1 cellular context compared by ENCODE assay signal in the genomic region with DNA sequence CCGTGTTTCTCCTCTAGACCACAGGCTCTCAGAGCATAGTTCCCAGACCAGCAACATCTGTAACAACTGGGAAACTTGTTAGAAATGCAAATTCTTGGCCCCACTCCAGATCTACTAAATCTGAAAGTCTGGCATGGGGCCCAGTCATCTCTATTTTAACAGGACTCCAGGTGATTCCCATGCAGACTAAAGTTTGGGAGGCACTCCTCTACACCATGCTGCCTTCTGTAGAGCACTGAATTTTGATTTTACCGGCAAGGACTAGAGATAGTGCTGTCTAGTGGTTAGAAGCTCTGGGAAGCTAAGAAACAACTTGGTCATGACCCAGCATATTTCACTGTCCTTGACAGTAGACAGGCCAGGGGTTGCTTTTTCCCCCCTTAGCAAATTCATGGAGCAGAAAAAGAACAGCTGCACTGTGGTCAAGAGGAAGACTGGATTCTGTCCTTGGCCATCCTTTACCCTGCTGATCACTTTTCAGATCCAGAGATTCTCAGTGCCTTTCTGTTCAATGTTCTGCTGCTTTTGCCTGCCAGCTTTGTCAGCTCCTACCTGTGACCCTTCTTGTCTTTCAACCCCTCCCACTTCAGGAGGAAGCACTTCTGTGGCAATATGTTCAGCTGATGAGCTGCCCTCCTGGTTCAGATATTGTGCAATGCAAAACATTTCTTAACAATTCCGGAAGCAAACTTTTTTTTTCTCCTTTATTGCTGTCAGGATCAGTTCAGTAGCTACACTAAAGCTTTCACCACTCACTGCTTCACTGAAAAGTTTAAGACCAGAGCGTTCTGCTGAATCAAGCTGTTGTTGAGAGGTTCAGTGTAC.
TF ChIP-seq lines count a peak whose summit lies in the region.

No MANE protein-coding gene starts in this region.

TF ChIP-seq in GM12878, 131 proteins besides CTCF, POLR2A, EP300 and RAD21 (continued from another document and continues in another):
- TF ChIP-seq, protein P1, sequence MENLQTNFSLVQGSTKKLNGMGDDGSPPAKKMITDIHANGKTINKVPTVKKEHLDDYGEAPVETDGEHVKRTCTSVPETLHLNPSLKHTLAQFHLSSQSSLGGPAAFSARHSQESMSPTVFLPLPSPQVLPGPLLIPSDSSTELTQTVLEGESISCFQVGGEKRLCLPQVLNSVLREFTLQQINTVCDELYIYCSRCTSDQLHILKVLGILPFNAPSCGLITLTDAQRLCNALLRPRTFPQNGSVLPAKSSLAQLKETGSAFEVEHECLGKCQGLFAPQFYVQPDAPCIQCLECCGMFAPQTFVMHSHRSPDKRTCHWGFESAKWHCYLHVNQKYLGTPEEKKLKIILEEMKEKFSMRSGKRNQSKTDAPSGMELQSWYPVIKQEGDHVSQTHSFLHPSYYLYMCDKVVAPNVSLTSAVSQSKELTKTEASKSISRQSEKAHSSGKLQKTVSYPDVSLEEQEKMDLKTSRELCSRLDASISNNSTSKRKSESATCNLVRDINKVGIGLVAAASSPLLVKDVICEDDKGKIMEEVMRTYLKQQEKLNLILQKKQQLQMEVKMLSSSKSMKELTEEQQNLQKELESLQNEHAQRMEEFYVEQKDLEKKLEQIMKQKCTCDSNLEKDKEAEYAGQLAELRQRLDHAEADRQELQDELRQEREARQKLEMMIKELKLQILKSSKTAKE (IDR thresholded peaks at IDR 0.05; ENCODE audit: low read depth, poor library complexity, severe bottlenecking) = peak; percentile 82
- TF ChIP-seq WRNIP1 (IDR thresholded peaks at IDR 0.05; ENCODE audit: borderline replicate concordance, low read depth, low read length) (no peak), BRCA1 (IDR thresholded peaks at IDR 0.05; ENCODE audit: low read depth, low read length) (no peak), BMI1 (IDR thresholded peaks at IDR 0.05; ENCODE audit: borderline replicate concordance) (no peak), NFIC (IDR thresholded peaks at IDR 0.05; ENCODE audit: low read depth, low read length) (peak; percentile 64; the same call in 1 of the 2 replicates), ZBED1 (IDR thresholded peaks at IDR 0.05; ENCODE audit: borderline replicate concordance) (peak; percentile 54; the same call in 1 of the 2 replicates), MYB (IDR thresholded peaks at IDR 0.05; ENCODE audit: borderline replicate concordance, low read depth, low read length) (no peak), ATF7 (IDR thresholded peaks at IDR 0.05; ENCODE audit: low read depth) (no peak), GABPA (IDR thresholded peaks at IDR 0.05; ENCODE audit: low read depth) (peak; percentile 48; the same call in 1 of the 2 replicates), GATAD2B (conservative IDR thresholded peaks at IDR 0.05; ENCODE audit: low read depth) (peak; percentile 52; the same call in 1 of the 2 replicates), LARP7 (IDR thresholded peaks at IDR 0.05) (no peak), NR2C1 (IDR thresholded peaks at IDR 0.05) (0 out of 2 replicates have a peak, but pooled peaks have one; percentile 37), SMAD5 (IDR thresholded peaks at IDR 0.05; ENCODE audit: low read depth) (no peak), SUPT20H (IDR thresholded peaks at IDR 0.05; ENCODE audit: borderline replicate concordance, control insufficient read depth, low read depth, low read length) (no peak), CREB1 (IDR thresholded peaks at IDR 0.05; ENCODE audit: low read depth) (0 out of 2 replicates have a peak, but pooled peaks have one; percentile 33), MTA2 (IDR thresholded peaks at IDR 0.05; ENCODE audit: low read depth) (no peak; the same call in 1 of the 2 replicates), BCL11A (IDR thresholded peaks at IDR 0.05; ENCODE audit: low read depth, low read length) (no peak; the same call in 1 of the 2 replicates), CHD4 (IDR thresholded peaks at IDR 0.05) (no peak), JUND (IDR thresholded peaks at IDR 0.05; ENCODE audit: low read depth, low read length) (no peak), YY1 (IDR thresholded peaks at IDR 0.05; ENCODE audit: low read depth, low read length) (no peak; the same call in 1 of the 2 replicates), CEBPB (IDR thresholded peaks at IDR 0.05; ENCODE audit: borderline replicate concordance in 1 of 2, low read depth in 2 of 2, low read length in 2 of 2) (peak in 1 of 2 experiments; percentile 90; a peak in 1 of 4 replicates), ZNF217 (IDR thresholded peaks at IDR 0.05) (no peak), RUNX3 (IDR thresholded peaks at IDR 0.05; ENCODE audit: low read length) (peak; percentile 85; the same call in 1 of the 2 replicates), SUZ12 (IDR thresholded peaks at IDR 0.05; ENCODE audit: unreplicated experiment) (no peak), IKZF2 (IDR thresholded peaks at IDR 0.05) (peak in 1 of 2 experiments; percentile 53; a peak in 3 of 4 replicates), RBBP5 (conservative IDR thresholded peaks at IDR 0.05) (no peak), CHD2 (IDR thresholded peaks at IDR 0.05; ENCODE audit: borderline replicate concordance, low read depth, low read length) (no peak), ZNF384 (IDR thresholded peaks at IDR 0.05; ENCODE audit: borderline replicate concordance, low read depth, low read length) (peak; percentile 48), TAF1 (IDR thresholded peaks at IDR 0.05; ENCODE audit: borderline replicate concordance, low read depth, low read length) (peak; percentile 28; the same call in 1 of the 2 replicates), CREM (IDR thresholded peaks at IDR 0.05; ENCODE audit: low read depth) (0 out of 2 replicates have a peak, but pooled peaks have one; percentile 23), SMC3 (IDR thresholded peaks at IDR 0.05; ENCODE audit: borderline replicate concordance, low read length) (0 out of 2 replicates have a peak, but pooled peaks have one; percentile 20)
- TF ChIP-seq, protein P2, sequence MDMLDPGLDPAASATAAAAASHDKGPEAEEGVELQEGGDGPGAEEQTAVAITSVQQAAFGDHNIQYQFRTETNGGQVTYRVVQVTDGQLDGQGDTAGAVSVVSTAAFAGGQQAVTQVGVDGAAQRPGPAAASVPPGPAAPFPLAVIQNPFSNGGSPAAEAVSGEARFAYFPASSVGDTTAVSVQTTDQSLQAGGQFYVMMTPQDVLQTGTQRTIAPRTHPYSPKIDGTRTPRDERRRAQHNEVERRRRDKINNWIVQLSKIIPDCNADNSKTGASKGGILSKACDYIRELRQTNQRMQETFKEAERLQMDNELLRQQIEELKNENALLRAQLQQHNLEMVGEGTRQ (IDR thresholded peaks at IDR 0.05; ENCODE audit: borderline replicate concordance, low read depth, low read length) = no peak
- TF ChIP-seq, protein P3, sequence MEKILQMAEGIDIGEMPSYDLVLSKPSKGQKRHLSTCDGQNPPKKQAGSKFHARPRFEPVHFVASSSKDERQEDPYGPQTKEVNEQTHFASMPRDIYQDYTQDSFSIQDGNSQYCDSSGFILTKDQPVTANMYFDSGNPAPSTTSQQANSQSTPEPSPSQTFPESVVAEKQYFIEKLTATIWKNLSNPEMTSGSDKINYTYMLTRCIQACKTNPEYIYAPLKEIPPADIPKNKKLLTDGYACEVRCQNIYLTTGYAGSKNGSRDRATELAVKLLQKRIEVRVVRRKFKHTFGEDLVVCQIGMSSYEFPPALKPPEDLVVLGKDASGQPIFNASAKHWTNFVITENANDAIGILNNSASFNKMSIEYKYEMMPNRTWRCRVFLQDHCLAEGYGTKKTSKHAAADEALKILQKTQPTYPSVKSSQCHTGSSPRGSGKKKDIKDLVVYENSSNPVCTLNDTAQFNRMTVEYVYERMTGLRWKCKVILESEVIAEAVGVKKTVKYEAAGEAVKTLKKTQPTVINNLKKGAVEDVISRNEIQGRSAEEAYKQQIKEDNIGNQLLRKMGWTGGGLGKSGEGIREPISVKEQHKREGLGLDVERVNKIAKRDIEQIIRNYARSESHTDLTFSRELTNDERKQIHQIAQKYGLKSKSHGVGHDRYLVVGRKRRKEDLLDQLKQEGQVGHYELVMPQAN (conservative IDR thresholded peaks at IDR 0.05) = no peak
- TF ChIP-seq, protein P4, sequence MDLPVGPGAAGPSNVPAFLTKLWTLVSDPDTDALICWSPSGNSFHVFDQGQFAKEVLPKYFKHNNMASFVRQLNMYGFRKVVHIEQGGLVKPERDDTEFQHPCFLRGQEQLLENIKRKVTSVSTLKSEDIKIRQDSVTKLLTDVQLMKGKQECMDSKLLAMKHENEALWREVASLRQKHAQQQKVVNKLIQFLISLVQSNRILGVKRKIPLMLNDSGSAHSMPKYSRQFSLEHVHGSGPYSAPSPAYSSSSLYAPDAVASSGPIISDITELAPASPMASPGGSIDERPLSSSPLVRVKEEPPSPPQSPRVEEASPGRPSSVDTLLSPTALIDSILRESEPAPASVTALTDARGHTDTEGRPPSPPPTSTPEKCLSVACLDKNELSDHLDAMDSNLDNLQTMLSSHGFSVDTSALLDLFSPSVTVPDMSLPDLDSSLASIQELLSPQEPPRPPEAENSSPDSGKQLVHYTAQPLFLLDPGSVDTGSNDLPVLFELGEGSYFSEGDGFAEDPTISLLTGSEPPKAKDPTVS (IDR thresholded peaks at IDR 0.05; ENCODE audit: low read depth, low read length) = no peak
- TF ChIP-seq, protein P5, sequence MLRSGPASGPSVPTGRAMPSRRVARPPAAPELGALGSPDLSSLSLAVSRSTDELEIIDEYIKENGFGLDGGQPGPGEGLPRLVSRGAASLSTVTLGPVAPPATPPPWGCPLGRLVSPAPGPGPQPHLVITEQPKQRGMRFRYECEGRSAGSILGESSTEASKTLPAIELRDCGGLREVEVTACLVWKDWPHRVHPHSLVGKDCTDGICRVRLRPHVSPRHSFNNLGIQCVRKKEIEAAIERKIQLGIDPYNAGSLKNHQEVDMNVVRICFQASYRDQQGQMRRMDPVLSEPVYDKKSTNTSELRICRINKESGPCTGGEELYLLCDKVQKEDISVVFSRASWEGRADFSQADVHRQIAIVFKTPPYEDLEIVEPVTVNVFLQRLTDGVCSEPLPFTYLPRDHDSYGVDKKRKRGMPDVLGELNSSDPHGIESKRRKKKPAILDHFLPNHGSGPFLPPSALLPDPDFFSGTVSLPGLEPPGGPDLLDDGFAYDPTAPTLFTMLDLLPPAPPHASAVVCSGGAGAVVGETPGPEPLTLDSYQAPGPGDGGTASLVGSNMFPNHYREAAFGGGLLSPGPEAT (IDR thresholded peaks at IDR 0.05; ENCODE audit: low read depth) = no peak
- TF ChIP-seq, protein P6, sequence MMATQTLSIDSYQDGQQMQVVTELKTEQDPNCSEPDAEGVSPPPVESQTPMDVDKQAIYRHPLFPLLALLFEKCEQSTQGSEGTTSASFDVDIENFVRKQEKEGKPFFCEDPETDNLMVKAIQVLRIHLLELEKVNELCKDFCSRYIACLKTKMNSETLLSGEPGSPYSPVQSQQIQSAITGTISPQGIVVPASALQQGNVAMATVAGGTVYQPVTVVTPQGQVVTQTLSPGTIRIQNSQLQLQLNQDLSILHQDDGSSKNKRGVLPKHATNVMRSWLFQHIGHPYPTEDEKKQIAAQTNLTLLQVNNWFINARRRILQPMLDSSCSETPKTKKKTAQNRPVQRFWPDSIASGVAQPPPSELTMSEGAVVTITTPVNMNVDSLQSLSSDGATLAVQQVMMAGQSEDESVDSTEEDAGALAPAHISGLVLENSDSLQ (IDR thresholded peaks at IDR 0.05) = no peak
- TF ChIP-seq, protein P7, sequence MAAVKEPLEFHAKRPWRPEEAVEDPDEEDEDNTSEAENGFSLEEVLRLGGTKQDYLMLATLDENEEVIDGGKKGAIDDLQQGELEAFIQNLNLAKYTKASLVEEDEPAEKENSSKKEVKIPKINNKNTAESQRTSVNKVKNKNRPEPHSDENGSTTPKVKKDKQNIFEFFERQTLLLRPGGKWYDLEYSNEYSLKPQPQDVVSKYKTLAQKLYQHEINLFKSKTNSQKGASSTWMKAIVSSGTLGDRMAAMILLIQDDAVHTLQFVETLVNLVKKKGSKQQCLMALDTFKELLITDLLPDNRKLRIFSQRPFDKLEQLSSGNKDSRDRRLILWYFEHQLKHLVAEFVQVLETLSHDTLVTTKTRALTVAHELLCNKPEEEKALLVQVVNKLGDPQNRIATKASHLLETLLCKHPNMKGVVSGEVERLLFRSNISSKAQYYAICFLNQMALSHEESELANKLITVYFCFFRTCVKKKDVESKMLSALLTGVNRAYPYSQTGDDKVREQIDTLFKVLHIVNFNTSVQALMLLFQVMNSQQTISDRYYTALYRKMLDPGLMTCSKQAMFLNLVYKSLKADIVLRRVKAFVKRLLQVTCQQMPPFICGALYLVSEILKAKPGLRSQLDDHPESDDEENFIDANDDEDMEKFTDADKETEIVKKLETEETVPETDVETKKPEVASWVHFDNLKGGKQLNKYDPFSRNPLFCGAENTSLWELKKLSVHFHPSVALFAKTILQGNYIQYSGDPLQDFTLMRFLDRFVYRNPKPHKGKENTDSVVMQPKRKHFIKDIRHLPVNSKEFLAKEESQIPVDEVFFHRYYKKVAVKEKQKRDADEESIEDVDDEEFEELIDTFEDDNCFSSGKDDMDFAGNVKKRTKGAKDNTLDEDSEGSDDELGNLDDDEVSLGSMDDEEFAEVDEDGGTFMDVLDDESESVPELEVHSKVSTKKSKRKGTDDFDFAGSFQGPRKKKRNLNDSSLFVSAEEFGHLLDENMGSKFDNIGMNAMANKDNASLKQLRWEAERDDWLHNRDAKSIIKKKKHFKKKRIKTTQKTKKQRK (IDR thresholded peaks at IDR 0.05; ENCODE audit: low read depth, low read length) = no peak
- TF ChIP-seq, protein P8, sequence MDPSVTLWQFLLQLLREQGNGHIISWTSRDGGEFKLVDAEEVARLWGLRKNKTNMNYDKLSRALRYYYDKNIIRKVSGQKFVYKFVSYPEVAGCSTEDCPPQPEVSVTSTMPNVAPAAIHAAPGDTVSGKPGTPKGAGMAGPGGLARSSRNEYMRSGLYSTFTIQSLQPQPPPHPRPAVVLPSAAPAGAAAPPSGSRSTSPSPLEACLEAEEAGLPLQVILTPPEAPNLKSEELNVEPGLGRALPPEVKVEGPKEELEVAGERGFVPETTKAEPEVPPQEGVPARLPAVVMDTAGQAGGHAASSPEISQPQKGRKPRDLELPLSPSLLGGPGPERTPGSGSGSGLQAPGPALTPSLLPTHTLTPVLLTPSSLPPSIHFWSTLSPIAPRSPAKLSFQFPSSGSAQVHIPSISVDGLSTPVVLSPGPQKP (IDR thresholded peaks at IDR 0.05; ENCODE audit: low read depth, low read length) = no peak
- TF ChIP-seq, protein P9, sequence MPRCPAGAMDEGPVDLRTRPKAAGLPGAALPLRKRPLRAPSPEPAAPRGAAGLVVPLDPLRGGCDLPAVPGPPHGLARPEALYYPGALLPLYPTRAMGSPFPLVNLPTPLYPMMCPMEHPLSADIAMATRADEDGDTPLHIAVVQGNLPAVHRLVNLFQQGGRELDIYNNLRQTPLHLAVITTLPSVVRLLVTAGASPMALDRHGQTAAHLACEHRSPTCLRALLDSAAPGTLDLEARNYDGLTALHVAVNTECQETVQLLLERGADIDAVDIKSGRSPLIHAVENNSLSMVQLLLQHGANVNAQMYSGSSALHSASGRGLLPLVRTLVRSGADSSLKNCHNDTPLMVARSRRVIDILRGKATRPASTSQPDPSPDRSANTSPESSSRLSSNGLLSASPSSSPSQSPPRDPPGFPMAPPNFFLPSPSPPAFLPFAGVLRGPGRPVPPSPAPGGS (IDR thresholded peaks at IDR 0.05; ENCODE audit: borderline replicate concordance, insufficient read depth, low read depth, low read length, poor library complexity, severe bottlenecking) = peak; percentile 80
- TF ChIP-seq, protein P10, sequence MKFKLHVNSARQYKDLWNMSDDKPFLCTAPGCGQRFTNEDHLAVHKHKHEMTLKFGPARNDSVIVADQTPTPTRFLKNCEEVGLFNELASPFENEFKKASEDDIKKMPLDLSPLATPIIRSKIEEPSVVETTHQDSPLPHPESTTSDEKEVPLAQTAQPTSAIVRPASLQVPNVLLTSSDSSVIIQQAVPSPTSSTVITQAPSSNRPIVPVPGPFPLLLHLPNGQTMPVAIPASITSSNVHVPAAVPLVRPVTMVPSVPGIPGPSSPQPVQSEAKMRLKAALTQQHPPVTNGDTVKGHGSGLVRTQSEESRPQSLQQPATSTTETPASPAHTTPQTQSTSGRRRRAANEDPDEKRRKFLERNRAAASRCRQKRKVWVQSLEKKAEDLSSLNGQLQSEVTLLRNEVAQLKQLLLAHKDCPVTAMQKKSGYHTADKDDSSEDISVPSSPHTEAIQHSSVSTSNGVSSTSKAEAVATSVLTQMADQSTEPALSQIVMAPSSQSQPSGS (IDR thresholded peaks at IDR 0.05; ENCODE audit: low read length) = peak; percentile 84; the same call in 1 of the 2 replicates
